In the genomic region with DNA sequence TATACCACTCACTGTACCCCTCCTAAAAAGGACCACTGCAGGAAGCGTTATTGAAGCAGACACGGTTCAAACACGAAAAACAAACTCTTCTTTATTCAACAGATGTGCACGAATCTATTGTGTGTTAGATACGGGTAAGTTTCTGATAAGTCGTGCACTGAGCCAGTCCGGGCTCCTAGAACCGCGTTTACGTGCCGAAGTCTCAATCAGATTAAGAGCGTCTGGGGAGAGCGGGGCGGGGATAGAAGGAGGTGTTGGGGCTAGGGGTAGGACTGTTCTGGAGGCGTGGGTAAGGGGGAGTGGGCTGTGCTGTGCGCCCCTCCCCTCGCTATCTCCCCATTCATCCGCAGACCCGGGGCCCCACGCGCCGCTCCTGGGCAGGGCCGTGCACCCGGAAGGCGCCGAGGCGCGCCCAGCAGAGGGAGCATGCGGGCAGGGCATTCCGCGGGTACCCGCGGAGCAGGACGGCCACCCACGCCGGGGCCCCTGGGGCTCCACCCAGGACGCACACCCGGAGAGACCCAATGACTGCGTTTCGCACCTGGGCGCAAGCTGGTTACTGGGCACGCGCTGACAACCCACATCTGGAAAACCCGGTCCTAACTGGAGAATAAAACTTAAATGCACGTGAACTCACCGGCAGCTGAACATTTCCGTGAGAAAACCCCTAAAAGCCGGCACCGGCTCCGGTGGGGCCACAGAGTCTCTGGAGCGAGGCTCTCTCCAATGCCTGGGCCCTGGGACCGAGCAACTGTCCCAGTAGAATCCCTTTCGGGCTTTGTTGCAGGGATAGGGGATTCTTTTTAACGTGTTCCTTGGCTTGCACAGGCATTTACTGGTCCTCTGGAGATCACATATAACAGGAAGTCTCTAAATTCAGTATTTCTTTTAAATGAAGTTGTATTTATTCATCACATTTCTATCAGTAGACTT, we compare ENCODE assay signal across 1 cellular context.
TF ChIP-seq lines count a peak whose summit lies in the region.

No MANE protein-coding gene starts in this region.

TF ChIP-seq in HepG2, 621 proteins besides CTCF, POLR2A, EP300 and RAD21 (continued from another document and continues in another):
- TF ChIP-seq, protein P1, sequence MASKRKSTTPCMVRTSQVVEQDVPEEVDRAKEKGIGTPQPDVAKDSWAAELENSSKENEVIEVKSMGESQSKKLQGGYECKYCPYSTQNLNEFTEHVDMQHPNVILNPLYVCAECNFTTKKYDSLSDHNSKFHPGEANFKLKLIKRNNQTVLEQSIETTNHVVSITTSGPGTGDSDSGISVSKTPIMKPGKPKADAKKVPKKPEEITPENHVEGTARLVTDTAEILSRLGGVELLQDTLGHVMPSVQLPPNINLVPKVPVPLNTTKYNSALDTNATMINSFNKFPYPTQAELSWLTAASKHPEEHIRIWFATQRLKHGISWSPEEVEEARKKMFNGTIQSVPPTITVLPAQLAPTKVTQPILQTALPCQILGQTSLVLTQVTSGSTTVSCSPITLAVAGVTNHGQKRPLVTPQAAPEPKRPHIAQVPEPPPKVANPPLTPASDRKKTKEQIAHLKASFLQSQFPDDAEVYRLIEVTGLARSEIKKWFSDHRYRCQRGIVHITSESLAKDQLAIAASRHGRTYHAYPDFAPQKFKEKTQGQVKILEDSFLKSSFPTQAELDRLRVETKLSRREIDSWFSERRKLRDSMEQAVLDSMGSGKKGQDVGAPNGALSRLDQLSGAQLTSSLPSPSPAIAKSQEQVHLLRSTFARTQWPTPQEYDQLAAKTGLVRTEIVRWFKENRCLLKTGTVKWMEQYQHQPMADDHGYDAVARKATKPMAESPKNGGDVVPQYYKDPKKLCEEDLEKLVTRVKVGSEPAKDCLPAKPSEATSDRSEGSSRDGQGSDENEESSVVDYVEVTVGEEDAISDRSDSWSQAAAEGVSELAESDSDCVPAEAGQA (IDR thresholded peaks at IDR 0.05; ENCODE audit: low read depth): no peak
- TF ChIP-seq, protein P1 (CRISPR knock-in tag; IDR thresholded peaks at IDR 0.05; ENCODE audit: borderline replicate concordance): no peak
- TF ChIP-seq, protein P2, sequence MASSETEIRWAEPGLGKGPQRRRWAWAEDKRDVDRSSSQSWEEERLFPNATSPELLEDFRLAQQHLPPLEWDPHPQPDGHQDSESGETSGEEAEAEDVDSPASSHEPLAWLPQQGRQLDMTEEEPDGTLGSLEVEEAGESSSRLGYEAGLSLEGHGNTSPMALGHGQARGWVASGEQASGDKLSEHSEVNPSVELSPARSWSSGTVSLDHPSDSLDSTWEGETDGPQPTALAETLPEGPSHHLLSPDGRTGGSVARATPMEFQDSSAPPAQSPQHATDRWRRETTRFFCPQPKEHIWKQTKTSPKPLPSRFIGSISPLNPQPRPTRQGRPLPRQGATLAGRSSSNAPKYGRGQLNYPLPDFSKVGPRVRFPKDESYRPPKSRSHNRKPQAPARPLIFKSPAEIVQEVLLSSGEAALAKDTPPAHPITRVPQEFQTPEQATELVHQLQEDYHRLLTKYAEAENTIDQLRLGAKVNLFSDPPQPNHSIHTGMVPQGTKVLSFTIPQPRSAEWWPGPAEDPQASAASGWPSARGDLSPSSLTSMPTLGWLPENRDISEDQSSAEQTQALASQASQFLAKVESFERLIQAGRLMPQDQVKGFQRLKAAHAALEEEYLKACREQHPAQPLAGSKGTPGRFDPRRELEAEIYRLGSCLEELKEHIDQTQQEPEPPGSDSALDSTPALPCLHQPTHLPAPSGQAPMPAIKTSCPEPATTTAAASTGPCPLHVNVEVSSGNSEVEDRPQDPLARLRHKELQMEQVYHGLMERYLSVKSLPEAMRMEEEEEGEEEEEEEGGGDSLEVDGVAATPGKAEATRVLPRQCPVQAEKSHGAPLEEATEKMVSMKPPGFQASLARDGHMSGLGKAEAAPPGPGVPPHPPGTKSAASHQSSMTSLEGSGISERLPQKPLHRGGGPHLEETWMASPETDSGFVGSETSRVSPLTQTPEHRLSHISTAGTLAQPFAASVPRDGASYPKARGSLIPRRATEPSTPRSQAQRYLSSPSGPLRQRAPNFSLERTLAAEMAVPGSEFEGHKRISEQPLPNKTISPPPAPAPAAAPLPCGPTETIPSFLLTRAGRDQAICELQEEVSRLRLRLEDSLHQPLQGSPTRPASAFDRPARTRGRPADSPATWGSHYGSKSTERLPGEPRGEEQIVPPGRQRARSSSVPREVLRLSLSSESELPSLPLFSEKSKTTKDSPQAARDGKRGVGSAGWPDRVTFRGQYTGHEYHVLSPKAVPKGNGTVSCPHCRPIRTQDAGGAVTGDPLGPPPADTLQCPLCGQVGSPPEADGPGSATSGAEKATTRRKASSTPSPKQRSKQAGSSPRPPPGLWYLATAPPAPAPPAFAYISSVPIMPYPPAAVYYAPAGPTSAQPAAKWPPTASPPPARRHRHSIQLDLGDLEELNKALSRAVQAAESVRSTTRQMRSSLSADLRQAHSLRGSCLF (CRISPR knock-in tag; IDR thresholded peaks at IDR 0.05; ENCODE audit: borderline replicate concordance): no peak
- TF ChIP-seq RARG (CRISPR knock-in tag; IDR thresholded peaks at IDR 0.05; ENCODE audit: low read depth): no peak
- no peak for TF ChIP-seq ZNF205 (CRISPR knock-in tag; IDR thresholded peaks at IDR 0.05)
- no peak for TF ChIP-seq ZNF292 (CRISPR knock-in tag; IDR thresholded peaks at IDR 0.05; ENCODE audit: borderline replicate concordance, low read depth)
- TF ChIP-seq ZNF816 (CRISPR knock-in tag; IDR thresholded peaks at IDR 0.05; ENCODE audit: borderline replicate concordance): no peak; the same call in 1 of the 2 replicates
- no peak for TF ChIP-seq ZNF326 (CRISPR knock-in tag; IDR thresholded peaks at IDR 0.05; ENCODE audit: borderline replicate concordance)
- no peak for TF ChIP-seq CC2D1A (CRISPR knock-in tag; IDR thresholded peaks at IDR 0.05)
- TF ChIP-seq RCOR2 (CRISPR knock-in tag; IDR thresholded peaks at IDR 0.05): no peak
- TF ChIP-seq, protein P3, sequence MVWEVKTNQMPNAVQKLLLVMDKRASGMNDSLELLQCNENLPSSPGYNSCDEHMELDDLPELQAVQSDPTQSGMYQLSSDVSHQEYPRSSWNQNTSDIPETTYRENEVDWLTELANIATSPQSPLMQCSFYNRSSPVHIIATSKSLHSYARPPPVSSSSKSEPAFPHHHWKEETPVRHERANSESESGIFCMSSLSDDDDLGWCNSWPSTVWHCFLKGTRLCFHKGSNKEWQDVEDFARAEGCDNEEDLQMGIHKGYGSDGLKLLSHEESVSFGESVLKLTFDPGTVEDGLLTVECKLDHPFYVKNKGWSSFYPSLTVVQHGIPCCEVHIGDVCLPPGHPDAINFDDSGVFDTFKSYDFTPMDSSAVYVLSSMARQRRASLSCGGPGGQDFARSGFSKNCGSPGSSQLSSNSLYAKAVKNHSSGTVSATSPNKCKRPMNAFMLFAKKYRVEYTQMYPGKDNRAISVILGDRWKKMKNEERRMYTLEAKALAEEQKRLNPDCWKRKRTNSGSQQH (CRISPR knock-in tag; IDR thresholded peaks at IDR 0.05; ENCODE audit: low read depth): no peak
- TF ChIP-seq TOE1 (CRISPR knock-in tag; IDR thresholded peaks at IDR 0.05): no peak; the same call in 1 of the 2 replicates
- no peak for TF ChIP-seq MIER2 (CRISPR knock-in tag; IDR thresholded peaks at IDR 0.05)
- peak; percentile 72; the same call in 1 of the 2 replicates for TF ChIP-seq RFXAP (CRISPR knock-in tag; IDR thresholded peaks at IDR 0.05; ENCODE audit: borderline replicate concordance)
- TF ChIP-seq RXRA (CRISPR knock-in tag; IDR thresholded peaks at IDR 0.05): peak; percentile 58; the same call in 1 of the 2 replicates
- no peak for TF ChIP-seq ZNF20 (CRISPR knock-in tag; IDR thresholded peaks at IDR 0.05)
- TF ChIP-seq HOXD1 (CRISPR knock-in tag; IDR thresholded peaks at IDR 0.05): no peak; the same call in 1 of the 2 replicates
- TF ChIP-seq PTBP1 (IDR thresholded peaks at IDR 0.05; ENCODE audit: low read depth, low read length, poor library complexity, severe bottlenecking): no peak
- TF ChIP-seq RBM39 (IDR thresholded peaks at IDR 0.05; ENCODE audit: low read depth, low read length, poor library complexity, severe bottlenecking): no peak
- TF ChIP-seq DR1 (CRISPR knock-in tag; IDR thresholded peaks at IDR 0.05): 0 out of 2 replicates have a peak, but pooled peaks have one; percentile 35
- 0 out of 2 replicates have a peak, but pooled peaks have one; percentile 62 for TF ChIP-seq ZBTB43 (CRISPR knock-in tag; conservative IDR thresholded peaks at IDR 0.05)
- TF ChIP-seq TGIF2 (CRISPR knock-in tag; IDR thresholded peaks at IDR 0.05): no peak
- no peak for TF ChIP-seq ZNF432 (CRISPR knock-in tag; IDR thresholded peaks at IDR 0.05; ENCODE audit: borderline replicate concordance)
- TF ChIP-seq TAF15 (IDR thresholded peaks at IDR 0.05; ENCODE audit: low read depth, low read length, poor library complexity, severe bottlenecking): no peak
- peak; percentile 79 for TF ChIP-seq HNRNPL (IDR thresholded peaks at IDR 0.05; ENCODE audit: low read depth, low read length)
- no peak for TF ChIP-seq ZNF790 (CRISPR knock-in tag; IDR thresholded peaks at IDR 0.05; ENCODE audit: borderline replicate concordance)
- TF ChIP-seq, protein P4, sequence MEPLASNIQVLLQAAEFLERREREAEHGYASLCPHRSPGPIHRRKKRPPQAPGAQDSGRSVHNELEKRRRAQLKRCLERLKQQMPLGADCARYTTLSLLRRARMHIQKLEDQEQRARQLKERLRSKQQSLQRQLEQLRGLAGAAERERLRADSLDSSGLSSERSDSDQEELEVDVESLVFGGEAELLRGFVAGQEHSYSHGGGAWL (CRISPR knock-in tag; IDR thresholded peaks at IDR 0.05): no peak
- TF ChIP-seq, protein P5, sequence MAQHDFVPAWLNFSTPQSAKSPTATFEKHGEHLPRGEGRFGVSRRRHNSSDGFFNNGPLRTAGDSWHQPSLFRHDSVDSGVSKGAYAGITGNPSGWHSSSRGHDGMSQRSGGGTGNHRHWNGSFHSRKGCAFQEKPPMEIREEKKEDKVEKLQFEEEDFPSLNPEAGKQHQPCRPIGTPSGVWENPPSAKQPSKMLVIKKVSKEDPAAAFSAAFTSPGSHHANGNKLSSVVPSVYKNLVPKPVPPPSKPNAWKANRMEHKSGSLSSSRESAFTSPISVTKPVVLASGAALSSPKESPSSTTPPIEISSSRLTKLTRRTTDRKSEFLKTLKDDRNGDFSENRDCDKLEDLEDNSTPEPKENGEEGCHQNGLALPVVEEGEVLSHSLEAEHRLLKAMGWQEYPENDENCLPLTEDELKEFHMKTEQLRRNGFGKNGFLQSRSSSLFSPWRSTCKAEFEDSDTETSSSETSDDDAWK (CRISPR knock-in tag; IDR thresholded peaks at IDR 0.05): no peak
- 0 out of 2 replicates have a peak, but pooled peaks have one; percentile 29 for TF ChIP-seq SALL2 (CRISPR knock-in tag; IDR thresholded peaks at IDR 0.05)
- TF ChIP-seq, protein P6, sequence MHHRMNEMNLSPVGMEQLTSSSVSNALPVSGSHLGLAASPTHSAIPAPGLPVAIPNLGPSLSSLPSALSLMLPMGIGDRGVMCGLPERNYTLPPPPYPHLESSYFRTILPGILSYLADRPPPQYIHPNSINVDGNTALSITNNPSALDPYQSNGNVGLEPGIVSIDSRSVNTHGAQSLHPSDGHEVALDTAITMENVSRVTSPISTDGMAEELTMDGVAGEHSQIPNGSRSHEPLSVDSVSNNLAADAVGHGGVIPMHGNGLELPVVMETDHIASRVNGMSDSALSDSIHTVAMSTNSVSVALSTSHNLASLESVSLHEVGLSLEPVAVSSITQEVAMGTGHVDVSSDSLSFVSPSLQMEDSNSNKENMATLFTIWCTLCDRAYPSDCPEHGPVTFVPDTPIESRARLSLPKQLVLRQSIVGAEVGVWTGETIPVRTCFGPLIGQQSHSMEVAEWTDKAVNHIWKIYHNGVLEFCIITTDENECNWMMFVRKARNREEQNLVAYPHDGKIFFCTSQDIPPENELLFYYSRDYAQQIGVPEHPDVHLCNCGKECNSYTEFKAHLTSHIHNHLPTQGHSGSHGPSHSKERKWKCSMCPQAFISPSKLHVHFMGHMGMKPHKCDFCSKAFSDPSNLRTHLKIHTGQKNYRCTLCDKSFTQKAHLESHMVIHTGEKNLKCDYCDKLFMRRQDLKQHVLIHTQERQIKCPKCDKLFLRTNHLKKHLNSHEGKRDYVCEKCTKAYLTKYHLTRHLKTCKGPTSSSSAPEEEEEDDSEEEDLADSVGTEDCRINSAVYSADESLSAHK (CRISPR knock-in tag; IDR thresholded peaks at IDR 0.05; ENCODE audit: borderline replicate concordance): no peak
- TF ChIP-seq FOSL1 (CRISPR knock-in tag; IDR thresholded peaks at IDR 0.05; ENCODE audit: borderline replicate concordance): no peak
- TF ChIP-seq, protein P7, sequence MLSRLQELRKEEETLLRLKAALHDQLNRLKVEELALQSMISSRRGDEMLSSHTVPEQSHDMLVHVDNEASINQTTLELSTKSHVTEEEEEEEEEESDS (CRISPR knock-in tag; IDR thresholded peaks at IDR 0.05; ENCODE audit: borderline replicate concordance): no peak
- no peak for TF ChIP-seq NFATC3 (CRISPR knock-in tag; IDR thresholded peaks at IDR 0.05)
- no peak; the same call in 1 of the 2 replicates for TF ChIP-seq ARNT2 (CRISPR knock-in tag; IDR thresholded peaks at IDR 0.05; ENCODE audit: low read depth)
- 0 out of 2 replicates have a peak, but pooled peaks have one; percentile 35 for TF ChIP-seq BATF2 (CRISPR knock-in tag; IDR thresholded peaks at IDR 0.05)
- no peak for TF ChIP-seq MED8 (CRISPR knock-in tag; IDR thresholded peaks at IDR 0.05; ENCODE audit: insufficient replicate concordance)
- no peak; the same call in none of the 2 replicates for TF ChIP-seq TAF1 (CRISPR knock-in tag; IDR thresholded peaks at IDR 0.05)
- no peak; the same call in 1 of the 2 replicates for TF ChIP-seq GTF3A (CRISPR knock-in tag; conservative IDR thresholded peaks at IDR 0.05)
